ENCODE assay signal across 1 cellular context in genomic region chr2:78476619-78477229, GRCh38.
TF ChIP-seq lines count a peak whose summit lies in the region.

No MANE protein-coding gene starts in this region.

TF ChIP-seq in HepG2, 621 proteins besides CTCF, POLR2A, EP300 and RAD21 (continued from another document):
- peak; percentile 85; the same call in 1 of the 2 replicates for TF ChIP-seq MAFF (IDR thresholded peaks at IDR 0.05; ENCODE audit: low read depth, low read length)
